ENCODE assay signal across 2 cellular contexts in genomic region chr10:97023401-97024180, GRCh38.
TF ChIP-seq lines count a peak whose summit lies in the region.

No MANE protein-coding gene starts in this region.

TF ChIP-seq in HCT116, 20 proteins besides CTCF, POLR2A, EP300 and RAD21 (continued from another document):
- TF ChIP-seq REST (IDR thresholded peaks at IDR 0.05; ENCODE audit: low read depth) (no peak), JUND (IDR thresholded peaks at IDR 0.05) (no peak), MAX (IDR thresholded peaks at IDR 0.05) (no peak), EGR1 (IDR thresholded peaks at IDR 0.05; ENCODE audit: low read depth) (no peak), SRF (IDR thresholded peaks at IDR 0.05; ENCODE audit: low read depth) (no peak), YY1 (IDR thresholded peaks at IDR 0.05; ENCODE audit: extremely low read depth, insufficient replicate concordance, low read depth, low read length) (no peak), ZNF274 (IDR thresholded peaks at IDR 0.05; ENCODE audit: low read depth, low read length) (no peak), EZH2 (IDR thresholded peaks at IDR 0.05) (no peak), SP1 (IDR thresholded peaks at IDR 0.05; ENCODE audit: low read depth) (no peak), EZH2phosphoT487 (IDR thresholded peaks at IDR 0.05; ENCODE audit: borderline replicate concordance) (no peak), FOSL1 (IDR thresholded peaks at IDR 0.05; ENCODE audit: low read depth) (no peak)

TF ChIP-seq in SK-N-SH, 30 proteins besides CTCF, POLR2A, EP300 and RAD21 (continued from another document):
- TF ChIP-seq REST (IDR thresholded peaks at IDR 0.05; ENCODE audit: low read depth, low read length), result no peak
